Comparison of ENCODE assay signal across 13 cellular contexts in the genomic region with DNA sequence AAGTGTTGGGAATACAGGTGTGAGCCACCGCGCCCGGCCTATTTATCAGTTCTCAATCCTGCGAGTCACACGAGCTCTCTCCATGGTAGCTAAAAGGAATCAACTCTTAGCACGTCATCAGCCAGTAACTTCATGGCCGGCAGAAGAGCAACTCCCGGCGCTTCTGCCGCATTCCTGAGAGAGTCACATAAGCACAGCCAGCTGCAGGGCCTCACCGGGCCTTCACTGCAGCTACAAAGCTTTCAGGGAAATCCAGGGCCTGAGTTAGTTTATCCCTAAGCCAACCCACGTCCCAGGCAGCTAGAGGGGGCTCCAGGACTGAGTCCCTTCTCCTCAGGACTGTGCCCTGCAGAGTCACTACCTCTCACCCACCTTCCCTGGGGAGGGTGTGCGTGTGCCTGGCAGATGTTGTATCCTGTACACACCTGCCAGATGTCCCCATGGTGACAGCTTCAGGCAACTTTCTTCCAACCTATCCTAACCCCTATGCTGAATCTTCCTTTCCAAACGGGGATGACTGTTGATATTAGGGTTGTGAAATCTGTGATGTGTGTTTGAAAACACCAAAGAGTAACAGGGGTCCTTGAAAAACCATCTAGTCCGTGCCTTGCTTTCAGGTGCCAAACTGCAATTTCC. TPM values are rescaled to one million over a fixed set of nuclear protein-coding genes. Genes with fewer than 3 reads are reported as not detected.
DNase-seq lines count a peak whose midpoint lies in the region; ATAC-seq, FAIRE-seq and TF ChIP-seq lines count a peak whose summit lies in the region.
"Had no signal": no experiment of that assay in that cellular context is flagged by ENCODE, and none has a peak within 500 bp of the region (broad histone marks: within the 10 kb centered on the region; RNA-seq: fewer than 3 reads in every experiment).

No MANE protein-coding gene starts in this region.

- H3K23ac ChIP-seq in H1 (ENCODE audit: insufficient read length): no peak overlapping the region

- H3K4me2 ChIP-seq in H1 (ENCODE audit: insufficient read depth in 1 of 2, low read depth in 2 of 2, low read length in 2 of 2): no peak overlapping the region

- CTCF ChIA-PET in H1 (lab: Charles Lee; ENCODE audit: partially characterized antibody): interaction anchor here (0.8 to 6.5 kb wide), 24 partner anchors 9 to 236 kb away, joined by 3 to 47 read pairs (median 5); no protein-coding TSS in a partner anchor

- H2BK12ac ChIP-seq in H1 (ENCODE audit: low read depth, low read length): no peak overlapping the region

- H2BK15ac ChIP-seq in H1 (ENCODE audit: low read length): no peak overlapping the region

- peaks cover 0 to 33% of the 10 kb centered on the region in 2 experiments; a peak in 1 of 4 replicates for H3K79me2 ChIP-seq in H1 (ENCODE audit: control insufficient read depth in 1 of 2, insufficient read depth in 2 of 2, low read length in 2 of 2)

- DNase-seq in AG08395 (ENCODE audit: low spot score) (peak; percentile 34), H1 (ENCODE audit: low read depth in 1 of 2, low spot score in 2 of 2) (peak in 1 of 2 experiments; percentile 10), MV-4-11 (lab: John Stamatoyannopoulos, UW) (no peak), NCI-H2029 treated with DMSO at 0.1 percent for 48 hours (lab: John Stamatoyannopoulos, UW) (no peak), D341Med (ENCODE audit: low spot score) (no peak)
- DNase-seq: C1 segment of cervical spinal cord, foreskin melanocyte, lower lobe of right lung, NCI-H1417, right lobe of liver had no signal

- no peak overlapping the region for H3K56ac ChIP-seq in H1 (replicated peaks; ENCODE audit: insufficient read length, low read depth, low read length)

- TF ChIP-seq RAD21 in H1 (IDR thresholded peaks at IDR 0.05 in 1 of 2, conservative IDR thresholded peaks at IDR 0.05 in 1 of 2; ENCODE audit: low read depth in 2 of 2, low read length in 2 of 2): peak; percentile 53 to 69

- H3K9ac ChIP-seq in HUES64 (ENCODE audit: low read depth, low read length) (no peak overlapping the region), H1 (replicated peaks in 1 of 4; ENCODE audit: extremely low read depth in 1 of 4, low read depth in 3 of 4, low read length in 3 of 4) (no peak overlapping the region)

- H3K4me1 ChIP-seq in HUES64 (ENCODE audit: insufficient read depth, low read length) (0 out of 2 replicates have a peak, but pooled peaks cover 7% of the 10 kb centered on the region), H1 (replicated peaks in 1 of 4; ENCODE audit: control insufficient read depth in 3 of 4, insufficient read depth in 4 of 4, low read length in 3 of 4) (peaks cover 0 to 13% (median 6%) of the 10 kb centered on the region in 4 experiments; a peak in 5 of 7 replicates), muscle layer of duodenum (ENCODE audit: control insufficient read depth in 1 of 2, insufficient read depth in 2 of 2, low read length in 2 of 2) (peaks cover 7 to 42% of the 10 kb centered on the region in 2 donors)

- no peak overlapping the region for H2BK20ac ChIP-seq in H1 (ENCODE audit: low read length)

- peak; percentile 29 to 38 (median 34); a peak in 3 of 4 replicates for TF ChIP-seq CTCF in H1 (IDR thresholded peaks at IDR 0.05; ENCODE audit: control extremely low read depth in 1 of 3, insufficient read depth in 1 of 3, low read depth in 1 of 3, low read length in 3 of 3)

- H4K20me1 ChIP-seq in H1 (replicated peaks in 1 of 2; ENCODE audit: control insufficient read depth in 1 of 2, insufficient read depth in 2 of 2, low read length in 2 of 2): peaks cover 10 to 21% of the 10 kb centered on the region in 2 experiments

- no peak overlapping the region for H3K4ac ChIP-seq in H1 (replicated peaks; ENCODE audit: insufficient read length, low read depth, low read length)

- H3K9me3 ChIP-seq in HUES64 (ENCODE audit: insufficient read depth, low read depth, low read length): no peaks in the 10 kb centered on the region
- H3K9me3 ChIP-seq in H1 (ENCODE audit: insufficient read depth in 2 of 2, low read depth in 1 of 2, low read length in 1 of 2): no peaks in the 10 kb centered on the region
- no peaks in the 10 kb centered on the region for H3K9me3 ChIP-seq in muscle layer of duodenum (ENCODE audit: control insufficient read depth in 1 of 2, low read length in 2 of 2)
- H3K9me3 ChIP-seq: lower lobe of right lung, right lobe of liver had no signal

- POLR2A ChIA-PET in H1 (lab: Charles Lee; ENCODE audit: partially characterized antibody): interaction anchor here (0.9 to 1.3 kb wide), 3 partner anchors 7 to 113 kb away, joined by 3 to 4 read pairs (median 3); no protein-coding TSS in a partner anchor

- H3K27ac ChIP-seq in HUES64 (ENCODE audit: low read depth, low read length) (0 out of 2 replicates have a peak overlapping the region, but pooled peaks have one; percentile 26), H1 (ENCODE audit: low read depth, low read length) (no peak overlapping the region), muscle layer of duodenum (ENCODE audit: low read length) (peak overlapping the region; percentile 70)
- H3K27ac ChIP-seq: lower lobe of right lung had no signal

- no peak for ATAC-seq in GM18867 (IDR thresholded peaks at IDR 0.05; ENCODE audit: unreplicated experiment)

- no peaks in the 10 kb centered on the region for H3K23me2 ChIP-seq in H1 (ENCODE audit: low read depth, low read length)

- H4K91ac ChIP-seq in H1 (replicated peaks; ENCODE audit: insufficient read length, low read length): no peak overlapping the region

- H4K5ac ChIP-seq in H1 (ENCODE audit: insufficient read length, low read depth, low read length): no peak overlapping the region

- no peak overlapping the region for H2AK5ac ChIP-seq in H1 (ENCODE audit: low read depth, low read length)

- peaks cover 31% of the 10 kb centered on the region for H3K79me1 ChIP-seq in H1 (ENCODE audit: low read depth, low read length)

- H4K8ac ChIP-seq in H1 (ENCODE audit: extremely low read depth, insufficient read depth, low read length): no peak overlapping the region

- H3K36me3 ChIP-seq in HUES64 (ENCODE audit: insufficient read depth, low read length) (peaks cover 7% of the 10 kb centered on the region; the same call in 1 of the 2 replicates), H1 (ENCODE audit: control insufficient read depth in 2 of 4, insufficient read depth in 4 of 4, low read length in 3 of 4) (peaks cover 0 to 7% (median 0%) of the 10 kb centered on the region in 4 experiments; a peak in 3 of 8 replicates), muscle layer of duodenum (ENCODE audit: control insufficient read depth in 1 of 2, insufficient read depth in 2 of 2, low read length in 2 of 2) (no peaks in the 10 kb centered on the region)
- H3K36me3 ChIP-seq: right lobe of liver had no signal

- no peaks in the 10 kb centered on the region for H3K27me3 ChIP-seq in HUES64 (ENCODE audit: insufficient read depth, low read length)
- H3K27me3 ChIP-seq in H1 (replicated peaks in 1 of 4; ENCODE audit: control insufficient read depth in 3 of 4, extremely low read depth in 1 of 4, insufficient read depth in 3 of 4, low read length in 3 of 4): no peaks in the 10 kb centered on the region
- no peaks in the 10 kb centered on the region for H3K27me3 ChIP-seq in muscle layer of duodenum (ENCODE audit: low read depth, low read length)
- H3K27me3 ChIP-seq: right lobe of liver had no signal

- H3K14ac ChIP-seq in H1 (ENCODE audit: insufficient read length): no peak overlapping the region

- no peak overlapping the region for H2BK5ac ChIP-seq in H1 (ENCODE audit: low read depth, low read length)

- H3K4me3 ChIP-seq in HUES64 (ENCODE audit: low read length): no peak overlapping the region
- no peak overlapping the region for H3K4me3 ChIP-seq in H1 (ENCODE audit: extremely low read depth in 1 of 4, insufficient read depth in 2 of 4, low read depth in 3 of 4, low read length in 4 of 4)
- H3K4me3 ChIP-seq in muscle layer of duodenum (ENCODE audit: low read depth in 1 of 2, low read length in 2 of 2): no peak overlapping the region
- H3K4me3 ChIP-seq: lower lobe of right lung, right lobe of liver had no signal

- no peak overlapping the region for H2AFZ ChIP-seq in H1 (ENCODE audit: low read length)

- no peak overlapping the region for H2BK120ac ChIP-seq in H1 (replicated peaks; ENCODE audit: low read depth, low read length)

- WGBS in HUES64: 85% methylated on average over 14 of the region's 15 CpGs
- WGBS in H1 (ENCODE audit: extremely low coverage in 1 of 2, insufficient coverage in 1 of 2, insufficient read length in 1 of 2, insufficient replicate concordance in 2 of 2, low coverage in 1 of 2, low lambda C conversion rate in 2 of 2, missing lambda C conversion rate in 1 of 2), 2 experiments: 90% methylated on average over 15 of the region's 15 CpGs; no CpG with 5 or more reads in 1 of the 2 experiments

- TF ChIP-seq EP300 in H1 (IDR thresholded peaks at IDR 0.05; ENCODE audit: borderline replicate concordance in 1 of 2, low read depth in 2 of 2, low read length in 2 of 2): no peak

- no peak overlapping the region for H3K18ac ChIP-seq in H1 (ENCODE audit: extremely low read depth, low read length)

- FAIRE-seq in H1 (lab: Jason Lieb, UNC): no peak

- no peak for TF ChIP-seq POLR2A in H1 (IDR thresholded peaks at IDR 0.05; ENCODE audit: control extremely low read depth in 1 of 2, low read depth in 2 of 2, low read length in 2 of 2)

TF ChIP-seq in H1, 55 proteins besides CTCF, POLR2A, EP300 and RAD21 (continues in another document):
- TF ChIP-seq TAF1 (IDR thresholded peaks at IDR 0.05; ENCODE audit: low read depth, low read length) (no peak), KDM4A (IDR thresholded peaks at IDR 0.05; ENCODE audit: low read depth, low read length, severe bottlenecking) (no peak), EGR1 (IDR thresholded peaks at IDR 0.05; ENCODE audit: borderline replicate concordance, low read depth, low read length) (no peak), CREB1 (IDR thresholded peaks at IDR 0.05) (no peak), FOSL1 (IDR thresholded peaks at IDR 0.05; ENCODE audit: insufficient read depth, low read depth, low read length) (no peak), GTF2F1 (IDR thresholded peaks at IDR 0.05; ENCODE audit: borderline replicate concordance, low read depth, low read length) (no peak), BACH1 (IDR thresholded peaks at IDR 0.05; ENCODE audit: low read length) (no peak), SIN3A (conservative IDR thresholded peaks at IDR 0.05 in 1 of 2, IDR thresholded peaks at IDR 0.05 in 1 of 2; ENCODE audit: low read depth in 1 of 2, low read length in 2 of 2) (no peak)

RNA-seq across cellular contexts. Expression of a gene that starts 45.9 kb away (rescaled TPM):
- polyA plus RNA-seq in HUES64 (2013, experiment 1 of 2): 10.7 TPM
- polyA plus RNA-seq in HUES64 (2013, experiment 2 of 2): 16.4 TPM
- total RNA-seq in H1 (2021; fragmentation: NEBNext Ultra II Directional; extraction: Animal tissue kit (Norgen Biotek cat#: 25700)): 15.8 and 16.0 TPM in 2 replicates
- polyA plus RNA-seq in H1 (2011; rRNA removed): 7.5 and 9.7 TPM in 2 replicates
- 10.9 TPM for polyA plus RNA-seq in H1 (2011; cell fraction: cytosol; rRNA removed)
- polyA plus RNA-seq in H1 (2011; cell fraction: nucleus; rRNA removed): 8.2 TPM
- 9.2 to 12.3 TPM (median 10.6 TPM) in 4 replicates for polyA plus RNA-seq in H1 (2012, experiment 1 of 2)
- 1.6 TPM for polyA plus RNA-seq in H1 (2012, experiment 2 of 2)
- polyA plus RNA-seq in H1 (2013, experiment 1 of 2): 8.8 TPM
- 8.5 TPM for polyA plus RNA-seq in H1 (2013, experiment 2 of 2)
- polyA minus RNA-seq in H1 (2011; rRNA and poly(A)+ RNA removed): 14.1 and 15.9 TPM in 2 replicates
- 12.9 TPM for polyA minus RNA-seq in H1 (2011; cell fraction: cytosol; rRNA and poly(A)+ RNA removed)
- 10.2 TPM for polyA minus RNA-seq in H1 (2011; cell fraction: nucleus; rRNA and poly(A)+ RNA removed)
